In the genomic region with DNA sequence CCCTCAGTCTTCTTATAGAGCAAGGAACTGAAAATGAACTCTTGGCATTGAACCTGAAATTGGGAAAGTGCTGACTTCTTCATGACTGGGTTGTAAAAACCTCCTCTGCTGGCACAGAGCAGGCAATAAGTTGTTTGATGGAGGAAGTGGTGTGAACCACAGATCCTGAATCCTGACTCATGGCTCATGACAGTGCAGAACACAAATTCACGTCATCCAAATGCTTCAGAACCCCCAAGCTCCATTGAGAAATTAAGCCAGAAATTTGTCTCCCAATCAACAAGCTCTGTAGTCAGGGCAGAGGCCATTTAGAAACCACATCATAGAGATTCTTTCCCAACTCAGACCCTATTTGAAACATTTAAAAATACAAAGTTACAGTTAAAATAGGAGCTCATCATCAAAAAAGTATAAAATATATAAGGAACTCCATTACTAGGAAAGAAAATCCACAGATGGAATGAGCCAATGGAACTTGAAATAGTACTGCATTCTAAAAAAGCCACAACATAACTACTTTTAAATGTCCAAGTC, we compare ENCODE assay signal across 8 cellular contexts. TPM values are rescaled to one million over a fixed set of nuclear protein-coding genes. Genes with fewer than 3 reads are reported as not detected.
DNase-seq lines count a peak whose midpoint lies in the region; ATAC-seq, FAIRE-seq and TF ChIP-seq lines count a peak whose summit lies in the region.

No MANE protein-coding gene starts in this region.

- TF ChIP-seq CTCF in GM13976 (IDR thresholded peaks at IDR 0.05; ENCODE audit: borderline replicate concordance, control extremely low read depth, extremely low read depth, insufficient read depth, missing control alignments): no peak

- in situ Hi-C loops in GM13976 (cut with MboI; ENCODE audit: low sequenced_read_pairs, unreplicated experiment): no loop called here

- ATAC-seq in GM21528 (IDR thresholded peaks at IDR 0.05; ENCODE audit: low FRiP score, unreplicated experiment): no peak

- peak; percentile 98 for FAIRE-seq in RCC 7860 (lab: Jason Lieb, UNC)

- peak; percentile 55 for DNase-seq in stimulated activated CD4-positive, alpha-beta T cell treated with anti-CD3 and anti-CD28 coated beads, Interleukin-15, amount 100 ng/mL, for 24 hours
- no peak for DNase-seq in stimulated activated CD4-positive, alpha-beta T cell treated with anti-CD3 and anti-CD28 coated beads, Interleukin-12 subunit alpha, Interleukin-12 subunit beta, amount 100 ng/mL, for 4 hours
- DNase-seq in RCC 7860 (ENCODE audit: low spot score): peak; percentile 98
- DNase-seq in central memory CD4-positive, alpha-beta T cell: peak; percentile 12
- DNase-seq in myocyte (ENCODE audit: low read depth): peak; percentile 95
- DNase-seq in GM13976 (ENCODE audit: low spot score): no peak
- DNase-seq in NCI-H2196 treated with DMSO at 0.1 percent for 48 hours (lab: John Stamatoyannopoulos, UW; ENCODE audit: unreplicated experiment): no peak

RNA-seq across cellular contexts. Expression of gene STK17A, which starts 10.3 kb away (rescaled TPM):
- 17.7 and 19.9 TPM in 2 replicates for total RNA-seq in myocyte
- polyA plus RNA-seq in myocyte (2012): 14.6 TPM

Comparison
In these comparisons a context has a peak if more than half of its experiments do, and no peak if none do; other contexts are left out.
1. DNase-seq: peak in stimulated activated CD4-positive, alpha-beta T cell treated with anti-CD3 and anti-CD28 coated beads, Interleukin-15, amount 100 ng/mL, for 24 hours (single experiment), RCC 7860 (single experiment), central memory CD4-positive, alpha-beta T cell (single experiment) and myocyte (single experiment); none in stimulated activated CD4-positive, alpha-beta T cell treated with anti-CD3 and anti-CD28 coated beads, Interleukin-12 subunit alpha, Interleukin-12 subunit beta, amount 100 ng/mL, for 4 hours (single experiment), GM13976 (single experiment) and NCI-H2196 treated with DMSO at 0.1 percent for 48 hours (single experiment).